Comparison of ENCODE assay signal across 8 cellular contexts in the genomic region with DNA sequence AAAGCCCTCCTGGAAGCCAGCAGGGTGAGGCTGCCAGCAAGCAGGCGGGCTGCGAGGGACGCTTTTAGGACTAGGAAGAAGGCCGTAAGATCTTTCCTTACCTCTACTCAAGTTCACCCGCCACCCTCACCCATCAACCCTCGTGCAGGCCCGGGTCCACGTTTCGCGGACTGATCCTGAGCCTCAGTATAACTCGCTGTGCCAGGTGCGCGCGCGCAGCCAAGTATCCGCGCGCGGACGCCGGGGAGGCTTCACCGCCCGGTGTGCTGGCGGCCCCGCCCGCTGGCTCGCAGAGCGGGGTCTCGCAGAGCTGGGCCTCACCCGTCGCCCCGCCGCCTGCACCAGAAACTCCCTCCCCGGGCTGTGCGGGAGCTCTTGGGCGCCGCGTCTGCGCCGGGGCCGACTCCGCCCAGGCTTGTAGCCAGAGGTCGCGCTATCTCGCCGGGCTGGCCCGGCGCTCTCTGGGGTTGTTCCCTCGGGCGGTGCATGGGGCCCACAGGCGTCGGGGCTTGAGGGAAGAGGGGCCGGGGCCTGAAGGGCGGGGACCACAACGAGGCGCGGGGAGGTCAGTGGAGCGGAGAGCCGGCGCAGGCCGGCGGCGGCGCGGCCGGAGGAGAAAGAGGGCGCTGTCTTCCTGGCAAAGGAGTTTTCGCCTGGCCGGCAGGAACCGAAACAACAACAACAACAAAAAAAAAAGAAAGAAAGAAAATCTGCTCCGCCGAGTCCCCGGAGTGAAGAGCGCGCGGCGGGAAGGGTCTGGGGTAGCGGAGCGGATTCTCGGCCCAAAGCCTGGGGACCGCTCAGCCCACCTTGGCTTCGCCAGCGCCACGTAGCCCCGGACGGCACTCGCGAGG. TPM values are rescaled to one million over a fixed set of nuclear protein-coding genes. Genes with fewer than 3 reads are reported as not detected.
DNase-seq lines count a peak whose midpoint lies in the region; ATAC-seq and TF ChIP-seq lines count a peak whose summit lies in the region.

No MANE protein-coding gene starts in this region.

- H3K4me3 Mint-ChIP-seq in dendritic cell treated with granulocyte-macrophage colony-stimulating factor and Interleukin-4, amounts not matched to agents 40 ng/mL and 50 ng/mL, for 4 days = peak overlapping the region; percentile 82

- TF ChIP-seq CTCF in lung (IDR thresholded peaks at IDR 0.05; ENCODE audit: control extremely low read depth, extremely low read depth) (no peak), upper lobe of left lung (IDR thresholded peaks at IDR 0.05) (peak in 2 of 6 experiments; percentile 19 to 27)

- no peak for TF ChIP-seq EP300 in upper lobe of left lung (IDR thresholded peaks at IDR 0.05)

- H3K9me3 Mint-ChIP-seq in dendritic cell treated with granulocyte-macrophage colony-stimulating factor and Interleukin-4, amounts not matched to agents 40 ng/mL and 50 ng/mL, for 4 days = no peaks in the 10 kb centered on the region

- peaks cover 52% of the 10 kb centered on the region for H3K4me1 Mint-ChIP-seq in dendritic cell treated with granulocyte-macrophage colony-stimulating factor and Interleukin-4, amounts not matched to agents 40 ng/mL and 50 ng/mL, for 4 days (ENCODE audit: low read depth)

- DNase-seq in NCI-H524 (lab: John Stamatoyannopoulos, UW) (peak; percentile 60 to 81), NCI-H524 treated with DMSO at 0.1 percent for 48 hours (lab: John Stamatoyannopoulos, UW) (no peak), RKO (ENCODE audit: low spot score) (peak; percentile 45), lung (ENCODE audit: low spot score) (no peak), upper lobe of left lung (peak; percentile 29 to 91)

- H3K36me3 ChIP-seq in lung (ENCODE audit: control insufficient read depth in 2 of 2, insufficient read depth in 2 of 2, low read length in 2 of 2) = no peaks in the 10 kb centered on the region
- no peaks in the 10 kb centered on the region for H3K36me3 ChIP-seq in upper lobe of left lung

- WGBS in lung, 2 donors = 1 to 2% methylated on average over 88 of the region's 88 CpGs
- WGBS in upper lobe of left lung, 2 donors = 1 to 2% methylated on average over 52 to 72 of the region's 88 CpGs

- peak overlapping the region; percentile 83 for H3K27ac Mint-ChIP-seq in dendritic cell treated with granulocyte-macrophage colony-stimulating factor and Interleukin-4, amounts not matched to agents 40 ng/mL and 50 ng/mL, for 4 days

- peaks cover 92% of the 10 kb centered on the region for H3K27me3 Mint-ChIP-seq in dendritic cell treated with granulocyte-macrophage colony-stimulating factor and Interleukin-4, amounts not matched to agents 40 ng/mL and 50 ng/mL, for 4 days

- peak; percentile 88 for ATAC-seq in GM21390 (IDR thresholded peaks at IDR 0.05; ENCODE audit: unreplicated experiment)
- peak; percentile 92 for ATAC-seq in HG03571 (IDR thresholded peaks at IDR 0.05; ENCODE audit: unreplicated experiment)
- peak; percentile 75 for ATAC-seq in lung (ENCODE audit: insufficient read depth, low FRiP score)
- peak; percentile 64 to 86 for ATAC-seq in upper lobe of left lung (ENCODE audit: low FRiP score in 2 of 2)

- peaks cover 0 to 5% of the 10 kb centered on the region in 2 donors for H3K9me3 ChIP-seq in lung (ENCODE audit: control insufficient read depth in 2 of 2, insufficient read depth in 1 of 2, low read length in 1 of 2)
- no peaks in the 10 kb centered on the region for H3K9me3 ChIP-seq in upper lobe of left lung

- H3K4me3 ChIP-seq in lung (peak overlapping the region; percentile 60), upper lobe of left lung (peak overlapping the region; percentile 50 to 66 (median 64))

- H3K4me1 ChIP-seq in lung (ENCODE audit: control insufficient read depth in 2 of 2, insufficient read depth in 2 of 2, low read length in 2 of 2) (peaks cover 0 to 13% of the 10 kb centered on the region in 2 donors), upper lobe of left lung (peaks cover 23 to 46% (median 29%) of the 10 kb centered on the region in 4 donors)

- TF ChIP-seq POLR2A in upper lobe of left lung (IDR thresholded peaks at IDR 0.05) = peak in 1 of 4 donors; percentile 10

- peaks cover 7% of the 10 kb centered on the region for H3K36me3 Mint-ChIP-seq in dendritic cell treated with granulocyte-macrophage colony-stimulating factor and Interleukin-4, amounts not matched to agents 40 ng/mL and 50 ng/mL, for 4 days (ENCODE audit: low read depth)

- intact Hi-C loops in dendritic cell treated with granulocyte-macrophage colony-stimulating factor and Interleukin-4, amounts not matched to agents 40 ng/mL and 50 ng/mL, for 4 days (cut with micrococcal nuclease) = loop anchor here (5.0 kb wide), 1 partner anchor 325 kb away; a partner anchor contains a TSS

- peaks cover 3% of the 10 kb centered on the region for H3K27me3 ChIP-seq in lung (ENCODE audit: control insufficient read depth, insufficient read depth)
- peaks cover 0 to 58% (median 37%) of the 10 kb centered on the region in 4 donors for H3K27me3 ChIP-seq in upper lobe of left lung

- no peak overlapping the region for H3K27ac ChIP-seq in lung (ENCODE audit: low read depth in 1 of 2, low read length in 1 of 2)
- peak overlapping the region in 2 of 4 donors; percentile 6 to 49 for H3K27ac ChIP-seq in upper lobe of left lung

RNA-seq across cellular contexts. Expression of a gene that starts 7.7 kb away (rescaled TPM):
- total RNA-seq in lung (1 to 10 TPM; 5.0 to 5.9 TPM), upper lobe of left lung (1 to 10 TPM in 5 of 6 donors, under 1 TPM in 1; 0.17 to 8.9 (median 1.8) TPM)
- 1 to 10 TPM; 2.1 to 2.7 TPM for polyA plus RNA-seq in lung

Comparison
In these comparisons a context has a peak if more than half of its experiments do, and no peak if none do; other contexts are left out.
1. DNase-seq: peak in NCI-H524 (2 of 2), RKO (single experiment) and upper lobe of left lung (2 of 2); none in NCI-H524 treated with DMSO at 0.1 percent for 48 hours (single experiment) and lung (single experiment).
2. Peak in every context shown above with its lines, with median percentiles within 50 percentile points of each other: ATAC-seq.